8 cellular contexts compared by ENCODE assay signal in genomic region chr17:82400830-82401229, GRCh38. TPM values are rescaled to one million over a fixed set of nuclear protein-coding genes. Genes with fewer than 3 reads are reported as not detected.
DNase-seq lines count a peak whose midpoint lies in the region; FAIRE-seq and TF ChIP-seq lines count a peak whose summit lies in the region.

No MANE protein-coding gene starts in this region.

- H3K4me3 ChIP-seq in OCI-LY7 (ENCODE audit: low read depth, low read length, poor library complexity, severe bottlenecking), result no peak overlapping the region
- no peak overlapping the region for H3K4me3 ChIP-seq in osteoblast (ENCODE audit: insufficient read depth, low read length)
- no peak overlapping the region for H3K4me3 ChIP-seq in brain microvascular endothelial cell (ENCODE audit: low read depth, low read length)
- no peak overlapping the region for H3K4me3 ChIP-seq in foreskin fibroblast (ENCODE audit: low read depth in 1 of 2, low read length in 2 of 2)

- no peaks in the 10 kb centered on the region for H3K9me2 ChIP-seq in OCI-LY7 (ENCODE audit: insufficient read depth, low read length)

- H3K36me3 Mint-ChIP-seq in activated T-helper 1 cell treated with anti-CD3 and anti-CD28 coated beads, Interleukin-12 subunit alpha, Interleukin-12 subunit beta, Interleukin-2, Interleukin-4 antibody, amounts not matched to agents 30 ng/mL and 10 ng/mL and 1 ng/mL, durations not matched to agents 14 hours and 24 hours and 36 hours (ENCODE audit: low read depth), result peaks cover 22% of the 10 kb centered on the region

- DNase-seq in GM12891 (ENCODE audit: insufficient read length, low spot score) (peak; percentile 86), OCI-LY7 (ENCODE audit: low spot score) (peak; percentile 49), osteoblast (ENCODE audit: insufficient read length, low spot score, missing footprints) (peak; percentile 69), ecto neural progenitor cell (ENCODE audit: low spot score) (no peak), D341Med (ENCODE audit: low spot score) (no peak), brain microvascular endothelial cell (no peak), foreskin fibroblast (no peak)
- DNase-seq in activated T-helper 1 cell treated with anti-CD3 and anti-CD28 coated beads, Interleukin-12 subunit alpha, Interleukin-12 subunit beta, Interleukin-2, Interleukin-4 antibody, amounts not matched to agents 30 ng/mL and 10 ng/mL and 1 ng/mL, durations not matched to agents 14 hours and 24 hours and 36 hours (ENCODE audit: low spot score), result peak; percentile 62

- H2AFZ ChIP-seq in OCI-LY7 (ENCODE audit: low read length) (no peak overlapping the region), osteoblast (ENCODE audit: low read length) (no peak overlapping the region)

- TF ChIP-seq CTCF in OCI-LY7 (conservative IDR thresholded peaks at IDR 0.05; ENCODE audit: low read length), result no peak
- TF ChIP-seq CTCF in osteoblast (IDR thresholded peaks at IDR 0.05; ENCODE audit: extremely low read depth, low read depth, low read length), result no peak
- TF ChIP-seq CTCF in brain microvascular endothelial cell (IDR thresholded peaks at IDR 0.05; ENCODE audit: low read depth, low read length, missing control alignments), result no peak
- no peak for TF ChIP-seq CTCF in foreskin fibroblast (IDR thresholded peaks at IDR 0.05; ENCODE audit: low read depth, low read length)

- TF ChIP-seq POLR2A in GM12891 (IDR thresholded peaks at IDR 0.05; ENCODE audit: low read depth, low read length), result no peak

- CTCF ChIA-PET in OCI-LY7 (lab: Charles Lee; ENCODE audit: unreplicated experiment), result no interaction called here

- in situ Hi-C loops in brain microvascular endothelial cell (cut with HindIII; ENCODE audit: low pct_ligation_motif_present, low sequenced_read_pairs), result no loop called here

- H3K79me2 ChIP-seq in OCI-LY7 (ENCODE audit: insufficient read depth, low read depth, low read length) (no peaks in the 10 kb centered on the region), osteoblast (ENCODE audit: insufficient read depth, low read length) (no peaks in the 10 kb centered on the region)

- no peaks in the 10 kb centered on the region for H4K20me1 ChIP-seq in OCI-LY7 (ENCODE audit: insufficient read depth, low read length)
- H4K20me1 ChIP-seq in osteoblast (ENCODE audit: insufficient read depth, low read length), result no peaks in the 10 kb centered on the region

- H3K27me3 Mint-ChIP-seq in activated T-helper 1 cell treated with anti-CD3 and anti-CD28 coated beads, Interleukin-12 subunit alpha, Interleukin-12 subunit beta, Interleukin-2, Interleukin-4 antibody, amounts not matched to agents 30 ng/mL and 10 ng/mL and 1 ng/mL, durations not matched to agents 14 hours and 24 hours and 36 hours (ENCODE audit: insufficient read depth), result no peaks in the 10 kb centered on the region

- H3K9me3 ChIP-seq in OCI-LY7 (ENCODE audit: low read length), result no peaks in the 10 kb centered on the region
- no peaks in the 10 kb centered on the region for H3K9me3 ChIP-seq in osteoblast (ENCODE audit: low read depth, low read length)

- H3K4me2 ChIP-seq in OCI-LY7 (ENCODE audit: low read length), result peak overlapping the region; percentile 15; the same call in 1 of the 2 replicates
- no peak overlapping the region for H3K4me2 ChIP-seq in osteoblast (ENCODE audit: insufficient read depth, low read length)

- H3K27ac ChIP-seq in OCI-LY7 (ENCODE audit: low read depth, low read length, poor library complexity, severe bottlenecking), result peak overlapping the region; percentile 43
- H3K27ac ChIP-seq in osteoblast (ENCODE audit: low read depth, low read length), result no peak overlapping the region
- H3K27ac ChIP-seq in brain microvascular endothelial cell, result no peak overlapping the region

- FAIRE-seq in GM12891 (lab: Jason Lieb, UNC), result peak; percentile 89

- peaks cover 20% of the 10 kb centered on the region for H3K4me1 Mint-ChIP-seq in activated T-helper 1 cell treated with anti-CD3 and anti-CD28 coated beads, Interleukin-12 subunit alpha, Interleukin-12 subunit beta, Interleukin-2, Interleukin-4 antibody, amounts not matched to agents 30 ng/mL and 10 ng/mL and 1 ng/mL, durations not matched to agents 14 hours and 24 hours and 36 hours (ENCODE audit: low read depth)

- H3K36me3 ChIP-seq in OCI-LY7 (ENCODE audit: insufficient read depth, low read length) (peaks cover 44% of the 10 kb centered on the region), osteoblast (ENCODE audit: insufficient read depth, low read length) (no peaks in the 10 kb centered on the region), brain microvascular endothelial cell (replicated peaks) (no peaks in the 10 kb centered on the region)

- POLR2A ChIA-PET in OCI-LY7 (lab: Charles Lee), result interaction anchor here (2.0 kb wide), 1 partner anchor 34 kb away, joined by 5 read pairs; no protein-coding TSS in a partner anchor

- no peaks in the 10 kb centered on the region for H3K9me3 Mint-ChIP-seq in activated T-helper 1 cell treated with anti-CD3 and anti-CD28 coated beads, Interleukin-12 subunit alpha, Interleukin-12 subunit beta, Interleukin-2, Interleukin-4 antibody, amounts not matched to agents 30 ng/mL and 10 ng/mL and 1 ng/mL, durations not matched to agents 14 hours and 24 hours and 36 hours

- no TSS peak for BruUV-seq in OCI-LY7 (replicated peaks; lab: Mats Ljungman, UMichigan)

- H3K27me3 ChIP-seq in osteoblast (ENCODE audit: insufficient read depth, low read length), result no peaks in the 10 kb centered on the region
- no peaks in the 10 kb centered on the region for H3K27me3 ChIP-seq in brain microvascular endothelial cell (replicated peaks)

- intact Hi-C loops in OCI-LY7 (cut with micrococcal nuclease; ENCODE audit: unreplicated experiment), result no loop called here
- intact Hi-C loops in activated T-helper 1 cell treated with anti-CD3 and anti-CD28 coated beads, Interleukin-12 subunit alpha, Interleukin-12 subunit beta, Interleukin-2, Interleukin-4 antibody, amounts not matched to agents 30 ng/mL and 10 ng/mL and 1 ng/mL, durations not matched to agents 14 hours and 24 hours and 36 hours (cut with micrococcal nuclease), result no loop called here

- peak overlapping the region; percentile 78 for H3K4me3 Mint-ChIP-seq in activated T-helper 1 cell treated with anti-CD3 and anti-CD28 coated beads, Interleukin-12 subunit alpha, Interleukin-12 subunit beta, Interleukin-2, Interleukin-4 antibody, amounts not matched to agents 30 ng/mL and 10 ng/mL and 1 ng/mL, durations not matched to agents 14 hours and 24 hours and 36 hours

- peak overlapping the region; percentile 69 for H3K27ac Mint-ChIP-seq in activated T-helper 1 cell treated with anti-CD3 and anti-CD28 coated beads, Interleukin-12 subunit alpha, Interleukin-12 subunit beta, Interleukin-2, Interleukin-4 antibody, amounts not matched to agents 30 ng/mL and 10 ng/mL and 1 ng/mL, durations not matched to agents 14 hours and 24 hours and 36 hours

- peaks cover 29% of the 10 kb centered on the region for H3K4me1 ChIP-seq in OCI-LY7 (ENCODE audit: insufficient read depth, low read length, poor library complexity, severe bottlenecking)
- H3K4me1 ChIP-seq in osteoblast (ENCODE audit: insufficient read depth, low read length), result peaks cover 12% of the 10 kb centered on the region

TF ChIP-seq in GM12891, 5 proteins besides CTCF, POLR2A, EP300 and RAD21:
- TF ChIP-seq POLR2AphosphoS5 (IDR thresholded peaks at IDR 0.05; ENCODE audit: low read depth, low read length) (no peak), SPI1 (IDR thresholded peaks at IDR 0.05; ENCODE audit: low read depth, low read length) (peak; percentile 90), TAF1 (IDR thresholded peaks at IDR 0.05; ENCODE audit: low read depth, low read length) (no peak)

RNA-seq across cellular contexts. Expression of gene HEXD, which starts 17.3 kb away (rescaled TPM):
- polyA plus RNA-seq in GM12891 (2012; ENCODE audit: low read depth, missing spikeins), result 7.6 TPM
- total RNA-seq in OCI-LY7 (2014; rRNA removed; shearing (Covaris generic)), result 88.8 and 93.2 TPM in 2 replicates
- total RNA-seq in OCI-LY7 (2022) (87.9 and 94.7 TPM in 2 replicates), osteoblast (13.0 and 20.3 TPM in 2 replicates)
- 30.5 and 33.0 TPM in 2 replicates for total RNA-seq in activated T-helper 1 cell treated with anti-CD3 and anti-CD28 coated beads, Interleukin-12 subunit alpha, Interleukin-12 subunit beta, Interleukin-2, Interleukin-4 antibody, amounts not matched to agents 30 ng/mL and 10 ng/mL and 1 ng/mL, durations not matched to agents 14 hours and 24 hours and 36 hours

RNA-seq across cellular contexts. Expression of gene OGFOD3, which starts 17.6 kb away (rescaled TPM):
- polyA plus RNA-seq in GM12891 (2012; ENCODE audit: low read depth, missing spikeins), result 9.9 TPM
- total RNA-seq in OCI-LY7 (2014; rRNA removed; shearing (Covaris generic)), result 46.9 and 55.6 TPM in 2 replicates
- total RNA-seq in OCI-LY7 (2022) (65.2 and 80.8 TPM in 2 replicates), osteoblast (25.3 and 27.4 TPM in 2 replicates)
- total RNA-seq in activated T-helper 1 cell treated with anti-CD3 and anti-CD28 coated beads, Interleukin-12 subunit alpha, Interleukin-12 subunit beta, Interleukin-2, Interleukin-4 antibody, amounts not matched to agents 30 ng/mL and 10 ng/mL and 1 ng/mL, durations not matched to agents 14 hours and 24 hours and 36 hours, result 28.7 and 34.7 TPM in 2 replicates

RNA-seq across cellular contexts. Expression of gene UTS2R, which starts 29.3 kb away (rescaled TPM):
- polyA plus RNA-seq in GM12891 (2012; ENCODE audit: low read depth, missing spikeins), result 0.50 TPM
- 11.9 and 17.4 TPM in 2 replicates for total RNA-seq in OCI-LY7 (2014; rRNA removed; shearing (Covaris generic))
- 34.9 and 36.3 TPM in 2 replicates for total RNA-seq in OCI-LY7 (2022)
- 0.20 TPM in 1 of 2 replicates, not detected in the other for total RNA-seq in activated T-helper 1 cell treated with anti-CD3 and anti-CD28 coated beads, Interleukin-12 subunit alpha, Interleukin-12 subunit beta, Interleukin-2, Interleukin-4 antibody, amounts not matched to agents 30 ng/mL and 10 ng/mL and 1 ng/mL, durations not matched to agents 14 hours and 24 hours and 36 hours
- total RNA-seq in osteoblast, result not detected in 2 replicates

RNA-seq across cellular contexts. Expression of gene TEX19, which starts 41.8 kb away (rescaled TPM):
- 0.10 TPM for polyA plus RNA-seq in GM12891 (2012; ENCODE audit: low read depth, missing spikeins)
- 2.6 and 3.4 TPM in 2 replicates for total RNA-seq in OCI-LY7 (2014; rRNA removed; shearing (Covaris generic))
- total RNA-seq in OCI-LY7 (2022) (1.8 and 2.0 TPM in 2 replicates), osteoblast (under 0.01 and 0.29 TPM in 2 replicates)
- total RNA-seq in activated T-helper 1 cell treated with anti-CD3 and anti-CD28 coated beads, Interleukin-12 subunit alpha, Interleukin-12 subunit beta, Interleukin-2, Interleukin-4 antibody, amounts not matched to agents 30 ng/mL and 10 ng/mL and 1 ng/mL, durations not matched to agents 14 hours and 24 hours and 36 hours, result 0.10 TPM in 1 of 2 replicates, not detected in the other

RNA-seq across cellular contexts. Expression of gene CYBC1, which starts 49.7 kb away (rescaled TPM):
- polyA plus RNA-seq in GM12891 (2012; ENCODE audit: low read depth, missing spikeins), result 104 TPM
- total RNA-seq in OCI-LY7 (2014; rRNA removed; shearing (Covaris generic)), result 424 and 470 TPM in 2 replicates
- total RNA-seq in OCI-LY7 (2022) (679 and 701 TPM in 2 replicates), osteoblast (72.4 and 75.1 TPM in 2 replicates)
- total RNA-seq in activated T-helper 1 cell treated with anti-CD3 and anti-CD28 coated beads, Interleukin-12 subunit alpha, Interleukin-12 subunit beta, Interleukin-2, Interleukin-4 antibody, amounts not matched to agents 30 ng/mL and 10 ng/mL and 1 ng/mL, durations not matched to agents 14 hours and 24 hours and 36 hours, result 253 and 257 TPM in 2 replicates

Comparison
In these comparisons a context has a peak if more than half of its experiments do, and no peak if none do; other contexts are left out.
1. DNase-seq: peak in GM12891 (single experiment), OCI-LY7 (single experiment), activated T-helper 1 cell treated with anti-CD3 and anti-CD28 coated beads, Interleukin-12 subunit alpha, Interleukin-12 subunit beta, Interleukin-2, Interleukin-4 antibody, amounts not matched to agents 30 ng/mL and 10 ng/mL and 1 ng/mL, durations not matched to agents 14 hours and 24 hours and 36 hours (single experiment) and osteoblast (single experiment); none in ecto neural progenitor cell (single experiment), D341Med (single experiment), brain microvascular endothelial cell (single experiment) and foreskin fibroblast (0 of 2).
2. RNA of gene UTS2R, which starts 29.3 kb away (total RNA-seq): 11.9 to 36.3 TPM in OCI-LY7; 0.20 TPM in activated T-helper 1 cell treated with anti-CD3 and anti-CD28 coated beads, Interleukin-12 subunit alpha, Interleukin-12 subunit beta, Interleukin-2, Interleukin-4 antibody, amounts not matched to agents 30 ng/mL and 10 ng/mL and 1 ng/mL, durations not matched to agents 14 hours and 24 hours and 36 hours and not detected in osteoblast; every median in the first group is over 10 times any median in the second.